Comparison of ENCODE assay signal across 12 cellular contexts in genomic region chr19:45598267-45599011, GRCh38. TPM values are rescaled to one million over a fixed set of nuclear protein-coding genes. Genes with fewer than 3 reads are reported as not detected.
A peak's percentile ranks its signal among the peaks of the same experiment; 100 is the strongest.
DNase-seq lines count a peak whose midpoint lies in the region; ATAC-seq, FAIRE-seq and TF ChIP-seq lines count a peak whose summit lies in the region.
"Had no signal": no experiment of that assay in that cellular context is flagged by ENCODE, and none has a peak within 500 bp of the region (broad histone marks: within the 10 kb centered on the region; RNA-seq: fewer than 3 reads in every experiment).

No MANE protein-coding gene starts in this region.

- peaks cover 83% of the 10 kb centered on the region for H3K27me3 Mint-ChIP-seq in activated T-cell treated with anti-CD3 and anti-CD28 coated beads, Interleukin-2, amount 50 U/mL, for 72 hours (ENCODE audit: low read depth)
- peaks cover 74% of the 10 kb centered on the region for H3K27me3 Mint-ChIP-seq in activated B cell treated with CpG ODN at 0.5 μM for 24 hours

- 5% methylated on average over 20 to 22 of the region's 22 CpGs for WGBS in tibial nerve, 2 donors
- WGBS in small intestine, 3 donors = 3 to 5% (median 4%) methylated on average over 22 of the region's 22 CpGs

- TF ChIP-seq POLR2A in tibial nerve (IDR thresholded peaks at IDR 0.05) = no peak

- H3K36me3 ChIP-seq in tibial nerve = no peaks in the 10 kb centered on the region
- no peaks in the 10 kb centered on the region for H3K36me3 ChIP-seq in small intestine (ENCODE audit: control insufficient read depth in 2 of 2, insufficient read depth in 2 of 2, low read length in 2 of 2)
- H3K36me3 ChIP-seq: colonic mucosa had no signal

- peak overlapping the region; percentile 11 for H3K27ac Mint-ChIP-seq in activated T-cell treated with anti-CD3 and anti-CD28 coated beads, Interleukin-2, amount 50 U/mL, for 72 hours
- no peak overlapping the region for H3K27ac Mint-ChIP-seq in activated B cell treated with CpG ODN at 0.5 μM for 24 hours

- peaks cover 2 to 3% of the 10 kb centered on the region in 2 donors for H3K36me3 Mint-ChIP-seq in activated T-cell treated with anti-CD3 and anti-CD28 coated beads, Interleukin-2, amount 50 U/mL, for 72 hours (ENCODE audit: insufficient read depth in 2 of 2)
- H3K36me3 Mint-ChIP-seq in activated B cell treated with CpG ODN at 0.5 μM for 24 hours (ENCODE audit: low read depth) = no peaks in the 10 kb centered on the region

- peak overlapping the region; percentile 53 to 74 for H3K4me3 Mint-ChIP-seq in activated T-cell treated with anti-CD3 and anti-CD28 coated beads, Interleukin-2, amount 50 U/mL, for 72 hours
- peak overlapping the region; percentile 45 for H3K4me3 Mint-ChIP-seq in activated B cell treated with CpG ODN at 0.5 μM for 24 hours

- TF ChIP-seq EP300 in tibial nerve (IDR thresholded peaks at IDR 0.05) = no peak

- peaks cover 0 to 45% (median 1%) of the 10 kb centered on the region in 4 donors for H3K4me1 ChIP-seq in tibial nerve
- no peaks in the 10 kb centered on the region for H3K4me1 ChIP-seq in small intestine (ENCODE audit: control insufficient read depth in 2 of 2, insufficient read depth in 1 of 2, low read depth in 1 of 2, low read length in 1 of 2)
- H3K4me1 ChIP-seq: colonic mucosa had no signal

- intact Hi-C loops in activated B cell treated with CpG ODN at 0.5 μM for 24 hours (cut with micrococcal nuclease) = no loop called here

- FAIRE-seq in small intestine (lab: Jason Lieb, UNC) = no peak
- FAIRE-seq: G401.6 had no signal

- peaks cover 41% of the 10 kb centered on the region for H3K4me1 Mint-ChIP-seq in activated T-cell treated with anti-CD3 and anti-CD28 coated beads, Interleukin-2, amount 50 U/mL, for 72 hours (ENCODE audit: low read depth)
- peaks cover 32% of the 10 kb centered on the region for H3K4me1 Mint-ChIP-seq in activated B cell treated with CpG ODN at 0.5 μM for 24 hours

- no peak for TF ChIP-seq CTCF in activated B cell treated with CpG ODN at 0.5 μM for 24 hours (IDR thresholded peaks at IDR 0.05)
- no peak for TF ChIP-seq CTCF in tibial nerve (IDR thresholded peaks at IDR 0.05)

- H3K4me3 ChIP-seq in tibial nerve (peak overlapping the region in 1 of 4 donors; percentile 64), small intestine (ENCODE audit: low read depth in 1 of 2, low read length in 2 of 2) (no peak overlapping the region)
- H3K4me3 ChIP-seq: colonic mucosa had no signal

- DNase-seq in activated T-cell treated with anti-CD3 and anti-CD28 coated beads, Interleukin-2, amount 50 U/mL, for 72 hours = no peak
- DNase-seq in activated T-cell treated with anti-CD3 and anti-CD28 coated beads, Interleukin-2, amount 50 U/mL, for 1 hour = no peak
- DNase-seq in activated B cell treated with CpG ODN at 0.5 μM for 24 hours (no peak), tibial nerve (ENCODE audit: low spot score in 2 of 2) (no peak), small intestine (no peak), medulla oblongata (ENCODE audit: extremely low spot score) (no peak)
- DNase-seq: colonic mucosa had no signal

- POLR2A ChIA-PET in activated B cell treated with CpG ODN at 0.5 μM for 24 hours (lab: Charles Lee) = interaction anchor here (1.0 kb wide), 1 partner anchor 44 kb away, joined by 3 read pairs; no protein-coding TSS in a partner anchor

- ATAC-seq in activated T-cell treated with anti-CD3 and anti-CD28 coated beads, Interleukin-2, amount 50 U/mL, for 72 hours (replicated peaks in 1 of 2) = peak; percentile 23 to 30
- ATAC-seq in activated B cell treated with CpG ODN at 0.5 μM for 24 hours (ENCODE audit: low read depth) = no peak
- no peak for ATAC-seq in GM18909 (IDR thresholded peaks at IDR 0.05; ENCODE audit: poor library complexity, unreplicated experiment)

- no peaks in the 10 kb centered on the region for H3K9me3 Mint-ChIP-seq in activated T-cell treated with anti-CD3 and anti-CD28 coated beads, Interleukin-2, amount 50 U/mL, for 72 hours
- H3K9me3 Mint-ChIP-seq in activated B cell treated with CpG ODN at 0.5 μM for 24 hours = no peaks in the 10 kb centered on the region

- peak overlapping the region; percentile 80 for H3K27ac ChIP-seq in layer of hippocampus (ENCODE audit: low read depth, low read length)
- peak overlapping the region; percentile 38 to 81 (median 60) for H3K27ac ChIP-seq in tibial nerve
- peak overlapping the region in 1 of 2 donors; percentile 26 for H3K27ac ChIP-seq in small intestine (ENCODE audit: low read depth in 1 of 2, low read length in 1 of 2)
- H3K27ac ChIP-seq: colonic mucosa had no signal

- H3K9me3 ChIP-seq in tibial nerve (no peaks in the 10 kb centered on the region), small intestine (ENCODE audit: control insufficient read depth, low read depth) (no peaks in the 10 kb centered on the region)
- H3K9me3 ChIP-seq: colonic mucosa had no signal

- H3K27me3 ChIP-seq in layer of hippocampus (ENCODE audit: control insufficient read depth, insufficient read depth, low read length) = peaks cover 32% of the 10 kb centered on the region
- peaks cover 0 to 88% of the 10 kb centered on the region in 2 donors for H3K27me3 ChIP-seq in tibial nerve
- peaks cover 4 to 34% of the 10 kb centered on the region in 2 donors for H3K27me3 ChIP-seq in small intestine (ENCODE audit: control insufficient read depth in 2 of 2, insufficient read depth in 2 of 2, low read length in 2 of 2)

- CTCF ChIA-PET in activated B cell treated with CpG ODN at 0.5 μM for 24 hours (lab: Charles Lee) = interaction anchor here (1.0 to 1.4 kb wide), 2 partner anchors 43 to 44 kb away, joined by 4 to 7 read pairs; no protein-coding TSS in a partner anchor

RNA-seq across cellular contexts. Expression of gene GPR4, which starts 3.6 kb away (rescaled TPM):
- under 1 TPM in 1 of 2 donors, not detected in 1; 0.07 TPM for total RNA-seq in activated T-cell treated with anti-CD3 and anti-CD28 coated beads, Interleukin-2, amount 50 U/mL, for 72 hours
- total RNA-seq in activated B cell treated with CpG ODN at 0.5 μM for 24 hours = not detected in 2 replicates
- 10 to 100 TPM; 12.6 to 15.6 (median 13.8) TPM for total RNA-seq in tibial nerve
- polyA plus RNA-seq in small intestine = 1 to 10 TPM in 1 of 3 donors, under 1 TPM in 2; 0.22 to 3.8 (median 0.54) TPM
- total RNA-seq: renal cortical epithelial cell, SK-MEL-5 had no signal

RNA-seq across cellular contexts. Expression of gene OPA3, which starts 13.8 kb away (rescaled TPM):
- 10 to 100 TPM; 10.3 to 12.6 TPM for total RNA-seq in activated T-cell treated with anti-CD3 and anti-CD28 coated beads, Interleukin-2, amount 50 U/mL, for 72 hours
- total RNA-seq in activated B cell treated with CpG ODN at 0.5 μM for 24 hours (12.0 and 14.4 TPM in 2 replicates), tibial nerve (1 to 10 TPM; 4.8 to 6.7 (median 5.7) TPM)
- 1 to 10 TPM; 4.5 to 7.9 (median 4.9) TPM for polyA plus RNA-seq in small intestine

RNA-seq across cellular contexts. Expression of gene EML2, which starts 40.8 kb away (rescaled TPM):
- total RNA-seq in activated T-cell treated with anti-CD3 and anti-CD28 coated beads, Interleukin-2, amount 50 U/mL, for 72 hours = 100 to 1,000 TPM; 149 to 190 TPM
- total RNA-seq in activated B cell treated with CpG ODN at 0.5 μM for 24 hours = 73.8 and 97.7 TPM in 2 replicates
- total RNA-seq in tibial nerve = 10 to 100 TPM; 21.0 to 57.1 (median 25.0) TPM
- 10 to 100 TPM; 18.9 to 39.9 (median 20.8) TPM for polyA plus RNA-seq in small intestine

Comparison
In these comparisons a context has a peak if more than half of its experiments do, and no peak if none do; other contexts are left out.
1. ATAC-seq: peak in activated T-cell treated with anti-CD3 and anti-CD28 coated beads, Interleukin-2, amount 50 U/mL, for 72 hours (2 of 2); none in activated B cell treated with CpG ODN at 0.5 μM for 24 hours (single experiment) and GM18909 (single experiment).
2. RNA of gene GPR4, which starts 3.6 kb away (total RNA-seq): 12.6 to 15.6 TPM in tibial nerve; 0.07 TPM in activated T-cell treated with anti-CD3 and anti-CD28 coated beads, Interleukin-2, amount 50 U/mL, for 72 hours and not detected in activated B cell treated with CpG ODN at 0.5 μM for 24 hours; every median in the first group is over 10 times any median in the second.